1 cellular context compared by ENCODE assay signal in the genomic region with DNA sequence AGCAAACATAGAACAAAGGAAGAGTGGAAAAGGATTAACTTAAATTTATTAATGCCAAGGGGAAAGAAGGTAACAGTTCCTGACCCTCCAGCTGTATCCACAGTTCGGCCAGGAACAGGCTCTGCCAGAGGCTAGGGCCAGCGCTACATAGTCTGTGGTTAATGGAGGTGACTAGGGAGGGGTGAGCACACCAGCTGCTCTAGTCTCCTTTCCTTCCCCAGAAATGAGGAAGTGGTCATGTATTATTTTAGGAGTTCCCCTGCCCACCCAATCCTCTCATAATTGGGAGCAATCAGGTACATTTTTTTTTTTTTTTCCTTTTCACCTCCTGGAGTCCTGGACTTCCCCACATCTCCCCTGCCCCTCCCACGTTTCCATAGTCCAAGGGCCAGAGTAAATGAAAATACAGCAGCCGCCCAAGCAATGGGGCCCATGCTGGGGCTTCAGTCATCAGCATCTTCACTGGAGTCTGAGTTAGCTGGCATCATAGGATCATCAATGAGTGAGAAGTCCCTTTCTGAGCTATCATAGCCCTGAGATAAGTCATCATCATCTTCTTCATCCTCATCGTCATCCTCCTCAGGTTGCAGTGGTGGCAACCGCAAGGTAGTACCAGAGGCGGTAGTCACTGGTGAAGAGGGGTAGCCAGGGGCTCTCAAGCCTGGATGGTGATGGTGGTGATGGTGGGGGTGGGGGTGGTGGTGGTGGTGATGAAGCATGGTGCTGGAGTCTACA.
TF ChIP-seq lines count a peak whose summit lies in the region.

No MANE protein-coding gene starts in this region.

TF ChIP-seq in HEK293, 187 proteins besides CTCF, POLR2A, EP300 and RAD21 (continued from another document):
- TF ChIP-seq ZBTB20 (tag by site-specific recombination; IDR thresholded peaks at IDR 0.05): 0 out of 2 replicates have a peak, but pooled peaks have one; percentile 12
- TF ChIP-seq HIC1 (tag by site-specific recombination; IDR thresholded peaks at IDR 0.05): no peak
- peak; percentile 95 for TF ChIP-seq PRDM10 (tag by site-specific recombination; IDR thresholded peaks at IDR 0.05)
